ENCODE assay signal across 16 cellular contexts in the genomic region with DNA sequence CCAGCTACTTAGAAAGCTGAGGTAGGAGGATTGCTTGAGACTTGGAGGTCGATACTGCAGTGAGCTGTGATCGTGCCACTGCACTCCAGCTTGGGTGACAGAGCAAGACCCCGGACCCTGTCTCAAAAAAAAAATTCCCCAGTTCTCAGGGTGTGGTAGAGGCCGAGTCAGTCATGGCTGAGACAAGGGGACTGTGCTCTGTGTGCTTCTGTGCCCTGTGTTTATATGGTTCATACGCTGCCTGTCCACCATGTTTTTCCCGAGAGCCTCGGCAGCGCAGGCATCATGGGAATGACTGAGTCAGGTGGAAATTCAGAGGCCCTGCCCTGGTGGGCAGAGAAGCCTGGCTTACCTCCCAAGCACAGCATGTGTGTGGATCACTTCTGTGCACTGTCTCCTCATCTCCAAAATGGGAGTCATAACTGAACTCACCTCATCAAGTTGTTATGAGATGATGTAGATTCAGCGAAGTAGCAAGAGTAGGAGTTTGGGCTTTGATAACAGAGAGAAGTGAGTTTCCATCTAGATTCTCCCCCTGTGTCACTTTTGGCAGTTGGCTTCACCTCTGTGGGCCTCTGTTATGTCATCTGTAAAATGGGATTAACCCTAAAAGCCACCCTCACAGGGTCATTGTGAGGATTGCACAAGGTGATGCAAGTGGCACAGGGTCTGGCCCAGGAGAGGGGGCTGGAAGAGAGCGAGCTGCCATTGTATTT. TPM values are rescaled to one million over a fixed set of nuclear protein-coding genes. Genes with fewer than 3 reads are reported as not detected.
DNase-seq lines count a peak whose midpoint lies in the region; ATAC-seq and TF ChIP-seq lines count a peak whose summit lies in the region.
"Had no signal": no experiment of that assay in that cellular context is flagged by ENCODE, and none has a peak within 500 bp of the region (broad histone marks: within the 10 kb centered on the region; RNA-seq: fewer than 3 reads in every experiment).

No MANE protein-coding gene starts in this region.

- H3K9me2 ChIP-seq in SK-N-SH: no peaks in the 10 kb centered on the region

- intact Hi-C loops in activated CD8-positive, alpha-beta T cell treated with anti-CD3 and anti-CD28 coated beads for 36 hours (cut with micrococcal nuclease): no loop called here
- intact Hi-C loops in body of pancreas (cut with DNase I): loop anchor here (10.0 kb wide), 1 partner anchor 50 kb away; no protein-coding TSS in a partner anchor

- POLR2A ChIA-PET in activated CD8-positive, alpha-beta T cell treated with anti-CD3 and anti-CD28 coated beads for 36 hours (lab: Charles Lee): no interaction called here
- POLR2A ChIA-PET in activated CD8-positive, alpha-beta T cell treated with anti-CD3 and anti-CD28 coated beads, Interleukin-2, amount 10 ng/mL, durations not matched to agents 7 days and 5 days (lab: Charles Lee): no interaction called here
- POLR2A ChIA-PET in SK-N-SH (lab: Yijun Ruan, JAX): no interaction called here

- no peaks in the 10 kb centered on the region for H3K36me3 ChIP-seq in body of pancreas (replicated peaks in 1 of 2; ENCODE audit: insufficient read depth in 1 of 2, low read depth in 2 of 2)
- H3K36me3 ChIP-seq in muscle layer of duodenum (ENCODE audit: control insufficient read depth in 1 of 2, insufficient read depth in 2 of 2, low read length in 2 of 2): no peaks in the 10 kb centered on the region
- H3K36me3 ChIP-seq in tibial nerve: no peaks in the 10 kb centered on the region
- no peaks in the 10 kb centered on the region for H3K36me3 ChIP-seq in SK-N-SH (replicated peaks in 1 of 2; ENCODE audit: control insufficient read depth in 1 of 2, insufficient read depth in 2 of 2, low read length in 1 of 2)
- H3K36me3 ChIP-seq: cardiac muscle cell had no signal

- CTCF ChIA-PET in activated CD8-positive, alpha-beta T cell treated with anti-CD3 and anti-CD28 coated beads for 36 hours (lab: Charles Lee): no interaction called here
- CTCF ChIA-PET in activated CD8-positive, alpha-beta T cell treated with anti-CD3 and anti-CD28 coated beads, Interleukin-2, amount 10 ng/mL, durations not matched to agents 7 days and 5 days (lab: Charles Lee): no interaction called here
- CTCF ChIA-PET in SK-N-SH (lab: Yijun Ruan, JAX): interaction anchor here (0.9 kb wide), 1 partner anchor 241 kb away, joined by 3 read pairs; a partner anchor contains a TSS

- no peak for TF ChIP-seq POLR2A in body of pancreas (IDR thresholded peaks at IDR 0.05)
- TF ChIP-seq POLR2A in tibial nerve (IDR thresholded peaks at IDR 0.05): no peak

- peaks cover 99% of the 10 kb centered on the region for H3K79me2 ChIP-seq in SK-N-SH (ENCODE audit: insufficient read depth)

- H3K27me3 ChIP-seq in body of pancreas: no peaks in the 10 kb centered on the region
- H3K27me3 ChIP-seq in muscle layer of duodenum (ENCODE audit: low read depth, low read length): no peaks in the 10 kb centered on the region
- H3K27me3 ChIP-seq in tibial nerve: no peaks in the 10 kb centered on the region
- no peaks in the 10 kb centered on the region for H3K27me3 ChIP-seq in SK-N-SH (ENCODE audit: insufficient read depth)
- H3K27me3 ChIP-seq: cardiac muscle cell had no signal

- H2AFZ ChIP-seq in SK-N-SH (ENCODE audit: low read depth): no peak overlapping the region
- H2AFZ ChIP-seq: PC-9 had no signal

- H3K36me3 Mint-ChIP-seq in activated CD8-positive, alpha-beta T cell treated with anti-CD3 and anti-CD28 coated beads for 36 hours (ENCODE audit: low read depth): no peaks in the 10 kb centered on the region
- no peaks in the 10 kb centered on the region for H3K36me3 Mint-ChIP-seq in activated CD8-positive, alpha-beta T cell treated with anti-CD3 and anti-CD28 coated beads, Interleukin-2, amount 10 ng/mL, durations not matched to agents 7 days and 5 days (ENCODE audit: low read depth)

- peaks cover 23% of the 10 kb centered on the region for H3K4me1 Mint-ChIP-seq in activated CD8-positive, alpha-beta T cell treated with anti-CD3 and anti-CD28 coated beads for 36 hours (ENCODE audit: low read depth)
- peaks cover 6% of the 10 kb centered on the region for H3K4me1 Mint-ChIP-seq in activated CD8-positive, alpha-beta T cell treated with anti-CD3 and anti-CD28 coated beads, Interleukin-2, amount 10 ng/mL, durations not matched to agents 7 days and 5 days (ENCODE audit: low read depth)

- peak; percentile 47 for ATAC-seq in activated CD8-positive, alpha-beta T cell treated with anti-CD3 and anti-CD28 coated beads for 36 hours
- ATAC-seq in activated CD8-positive, alpha-beta T cell treated with anti-CD3 and anti-CD28 coated beads, Interleukin-2, amount 10 ng/mL, durations not matched to agents 7 days and 5 days: no peak
- ATAC-seq in body of pancreas (no peak), GM21526 (IDR thresholded peaks at IDR 0.05; ENCODE audit: low FRiP score, unreplicated experiment) (no peak)

- no peaks in the 10 kb centered on the region for H3K27me3 Mint-ChIP-seq in activated CD8-positive, alpha-beta T cell treated with anti-CD3 and anti-CD28 coated beads for 36 hours
- H3K27me3 Mint-ChIP-seq in activated CD8-positive, alpha-beta T cell treated with anti-CD3 and anti-CD28 coated beads, Interleukin-2, amount 10 ng/mL, durations not matched to agents 7 days and 5 days (ENCODE audit: low read depth): no peaks in the 10 kb centered on the region

- H3K4me2 ChIP-seq in SK-N-SH: no peak overlapping the region
- H3K4me2 ChIP-seq: PC-9 had no signal

- H3K9ac ChIP-seq in SK-N-SH: no peak overlapping the region

- TF ChIP-seq CTCF in activated CD8-positive, alpha-beta T cell treated with anti-CD3 and anti-CD28 coated beads for 36 hours (IDR thresholded peaks at IDR 0.05): no peak
- TF ChIP-seq CTCF in body of pancreas (IDR thresholded peaks at IDR 0.05) (no peak), tibial nerve (IDR thresholded peaks at IDR 0.05) (no peak), SK-N-SH (IDR thresholded peaks at IDR 0.05) (no peak)

- no peaks in the 10 kb centered on the region for H3K9me3 ChIP-seq in body of pancreas
- H3K9me3 ChIP-seq in muscle layer of duodenum (ENCODE audit: control insufficient read depth in 1 of 2, low read length in 2 of 2): no peaks in the 10 kb centered on the region
- H3K9me3 ChIP-seq in tibial nerve: no peaks in the 10 kb centered on the region
- H3K9me3 ChIP-seq in SK-N-SH: no peaks in the 10 kb centered on the region

- DNase-seq in activated CD8-positive, alpha-beta T cell treated with anti-CD3 and anti-CD28 coated beads for 36 hours: no peak
- DNase-seq in activated CD8-positive, alpha-beta T cell treated with anti-CD3 and anti-CD28 coated beads, Interleukin-2, amount 10 ng/mL, durations not matched to agents 7 days and 5 days: no peak
- DNase-seq in body of pancreas (no peak), tibial nerve (ENCODE audit: low spot score in 2 of 2) (no peak), NCI-H446 treated with DMSO at 0.1 percent for 48 hours (lab: John Stamatoyannopoulos, UW) (no peak), SK-N-SH (no peak)
- DNase-seq: activated CD4-positive, CD25-positive, alpha-beta regulatory T cell treated with anti-CD3 and anti-CD28 coated beads, Interleukin-2, amount 50 U/mL, for 72 hours; KG1; kidney; NCI-H1436; NCI-H510A; PC-9; stimulated activated CD4-positive, alpha-beta T cell treated with anti-CD3 and anti-CD28 coated beads, Interleukin-4, amount 100 ng/mL, for 1 hour had no signal

- no peaks in the 10 kb centered on the region for H3K9me3 Mint-ChIP-seq in activated CD8-positive, alpha-beta T cell treated with anti-CD3 and anti-CD28 coated beads for 36 hours
- no peaks in the 10 kb centered on the region for H3K9me3 Mint-ChIP-seq in activated CD8-positive, alpha-beta T cell treated with anti-CD3 and anti-CD28 coated beads, Interleukin-2, amount 10 ng/mL, durations not matched to agents 7 days and 5 days (ENCODE audit: insufficient read depth)

- no peak overlapping the region for H3K27ac Mint-ChIP-seq in activated CD8-positive, alpha-beta T cell treated with anti-CD3 and anti-CD28 coated beads for 36 hours
- H3K27ac Mint-ChIP-seq in activated CD8-positive, alpha-beta T cell treated with anti-CD3 and anti-CD28 coated beads, Interleukin-2, amount 10 ng/mL, durations not matched to agents 7 days and 5 days: no peak overlapping the region

- no peak overlapping the region for H3K4me3 ChIP-seq in body of pancreas
- H3K4me3 ChIP-seq in muscle layer of duodenum (ENCODE audit: low read depth in 1 of 2, low read length in 2 of 2): no peak overlapping the region
- H3K4me3 ChIP-seq in tibial nerve: no peak overlapping the region
- no peak overlapping the region for H3K4me3 ChIP-seq in SK-N-SH (ENCODE audit: low read depth in 2 of 2, low read length in 1 of 2)
- H3K4me3 ChIP-seq: cardiac muscle cell, PC-9 had no signal

- peak overlapping the region; percentile 5 to 63 (median 60) for H3K27ac ChIP-seq in body of pancreas
- H3K27ac ChIP-seq in muscle layer of duodenum (ENCODE audit: low read length): peak overlapping the region; percentile 72
- peak overlapping the region in 3 of 4 donors; percentile 34 to 84 (median 75) for H3K27ac ChIP-seq in tibial nerve
- H3K27ac ChIP-seq in SK-N-SH (ENCODE audit: low read depth in 2 of 2, low read length in 1 of 2): peak overlapping the region in 1 of 2 experiments; percentile 66; a peak in 1 of 4 replicates

- no peak overlapping the region for H3K4me3 Mint-ChIP-seq in activated CD8-positive, alpha-beta T cell treated with anti-CD3 and anti-CD28 coated beads for 36 hours
- H3K4me3 Mint-ChIP-seq in activated CD8-positive, alpha-beta T cell treated with anti-CD3 and anti-CD28 coated beads, Interleukin-2, amount 10 ng/mL, durations not matched to agents 7 days and 5 days: no peak overlapping the region

- TF ChIP-seq EP300 in tibial nerve (IDR thresholded peaks at IDR 0.05) (no peak), SK-N-SH (IDR thresholded peaks at IDR 0.05; ENCODE audit: borderline replicate concordance in 1 of 2, low read depth in 1 of 2, low read length in 1 of 2) (no peak)

- TF ChIP-seq RAD21 in SK-N-SH (IDR thresholded peaks at IDR 0.05; ENCODE audit: low read length): no peak

- peaks cover 28% of the 10 kb centered on the region for H3F3A ChIP-seq in SK-N-SH (replicated peaks; ENCODE audit: insufficient read depth)

- 91 to 92% methylated on average over 10 of the region's 10 CpGs for WGBS in body of pancreas, 2 donors
- 87 to 97% methylated on average over 10 of the region's 10 CpGs for WGBS in tibial nerve, 2 donors
- WGBS in SK-N-SH (ENCODE audit: low lambda C conversion rate): 86% methylated on average over 7 of the region's 10 CpGs

- peaks cover 44% of the 10 kb centered on the region; the same call in 1 of the 2 replicates for H4K20me1 ChIP-seq in SK-N-SH (ENCODE audit: insufficient read depth)

- H3K4me1 ChIP-seq in body of pancreas (peaks cover 62% of the 10 kb centered on the region), muscle layer of duodenum (ENCODE audit: control insufficient read depth in 1 of 2, insufficient read depth in 2 of 2, low read length in 2 of 2) (peaks cover 15 to 35% of the 10 kb centered on the region in 2 donors), tibial nerve (peaks cover 0 to 98% (median 61%) of the 10 kb centered on the region in 4 donors), SK-N-SH (ENCODE audit: control insufficient read depth in 1 of 2, insufficient read depth in 2 of 2, low read depth in 1 of 2, low read length in 1 of 2) (peaks cover 27 to 46% of the 10 kb centered on the region in 2 experiments)

RNA-seq across cellular contexts. Expression of a gene that starts 56.9 kb away (rescaled TPM):
- 10 to 100 TPM; 26.3 to 28.4 TPM for total RNA-seq in activated CD8-positive, alpha-beta T cell treated with anti-CD3 and anti-CD28 coated beads for 36 hours
- total RNA-seq in activated CD8-positive, alpha-beta T cell treated with anti-CD3 and anti-CD28 coated beads, Interleukin-2, amount 10 ng/mL, durations not matched to agents 7 days and 5 days: 10 to 100 TPM; 14.1 to 15.9 TPM
- total RNA-seq in body of pancreas: 100 to 1,000 TPM; 104 to 121 TPM
- total RNA-seq in tibial nerve: 100 to 1,000 TPM; 265 to 345 (median 277) TPM
- polyA plus RNA-seq in SK-N-SH (2012; rRNA removed): 115 and 127 TPM in 2 replicates
- polyA plus RNA-seq in SK-N-SH (2012; cell fraction: cytosol; rRNA removed): 44.1 and 52.4 TPM in 2 replicates
- polyA plus RNA-seq in SK-N-SH (2012; cell fraction: nucleus; rRNA removed): 397 and 536 TPM in 2 replicates
